Comparison of ENCODE assay signal across 19 cellular contexts in genomic region chr3:89787485-89787884, GRCh38.
"Had no signal": no experiment of that assay in that cellular context is flagged by ENCODE, and none has a peak within 500 bp of the region (broad histone marks: within the 10 kb centered on the region; RNA-seq: fewer than 3 reads in every experiment).

No MANE protein-coding gene starts in this region.

- H3K9me3 ChIP-seq: adrenal gland, ascending aorta, right lobe of liver, tibial nerve had no signal

- ATAC-seq: esophagus mucosa, right lobe of liver, WTC11 had no signal

- H3K27ac ChIP-seq: adrenal gland, ascending aorta, right lobe of liver, skin epidermis, tibial nerve had no signal

- H3K36me3 ChIP-seq: adrenal gland, ascending aorta, right lobe of liver, tibial nerve had no signal

- H3K27me3 Mint-ChIP-seq: activated naive CD4-positive, alpha-beta T cell treated with anti-CD3 and anti-CD28 coated beads, Interleukin-2, amount 50 U/mL, for 24 hours; memory B cell; stimulated activated naive CD8-positive, alpha-beta T cell treated with anti-CD3 and anti-CD28 coated beads, Interleukin-15, Interleukin-2, amounts not matched to agents 100 ng/mL and 50 ng/mL, for 24 hours had no signal

- H3K4me3 ChIP-seq: adrenal gland, ascending aorta, right lobe of liver, skin epidermis, tibial nerve had no signal

- H3K36me3 Mint-ChIP-seq: activated naive CD4-positive, alpha-beta T cell treated with anti-CD3 and anti-CD28 coated beads, Interleukin-2, amount 50 U/mL, for 24 hours; memory B cell; WTC11 had no signal

- H3K27me3 ChIP-seq: adrenal gland, ascending aorta, right lobe of liver, tibial nerve had no signal

- H3K9me3 Mint-ChIP-seq: neural crest cell had no signal

- H3K4me1 Mint-ChIP-seq: activated naive CD4-positive, alpha-beta T cell treated with anti-CD3 and anti-CD28 coated beads, Interleukin-2, amount 50 U/mL, for 24 hours; memory B cell; neural crest cell had no signal

- H3K4me1 ChIP-seq: adrenal gland, ascending aorta, right lobe of liver, tibial nerve had no signal

- H3K27ac Mint-ChIP-seq: activated naive CD4-positive, alpha-beta T cell treated with anti-CD3 and anti-CD28 coated beads, Interleukin-2, amount 50 U/mL, for 24 hours; memory B cell; stimulated activated naive CD8-positive, alpha-beta T cell treated with anti-CD3 and anti-CD28 coated beads, Interleukin-15, Interleukin-2, amounts not matched to agents 100 ng/mL and 50 ng/mL, for 24 hours; WTC11 had no signal

- H3K4me3 Mint-ChIP-seq: activated naive CD4-positive, alpha-beta T cell treated with anti-CD3 and anti-CD28 coated beads, Interleukin-2, amount 50 U/mL, for 24 hours; memory B cell; neural crest cell; stimulated activated naive CD8-positive, alpha-beta T cell treated with anti-CD3 and anti-CD28 coated beads, Interleukin-15, Interleukin-2, amounts not matched to agents 100 ng/mL and 50 ng/mL, for 24 hours; WTC11 had no signal

- DNase-seq: activated gamma-delta T cell treated with Interleukin-2 at 50 U/mL for 16 hours; activated T-cell treated with anti-CD3 and anti-CD28 coated beads, Interleukin-2, amount 50 U/mL, for 1 hour; adrenal gland; central memory CD4-positive, alpha-beta T cell; dermis blood vessel endothelial cell; effector memory CD4-positive, alpha-beta T cell; foreskin melanocyte; right lobe of liver; stimulated activated CD4-positive, alpha-beta T cell treated with anti-CD3 and anti-CD28 coated beads, Interleukin-1b, Interleukin-23, amount 100 ng/mL, for 48 hours; T-helper 9 cell had no signal
